ENCODE assay signal across 18 cellular contexts in the genomic region with DNA sequence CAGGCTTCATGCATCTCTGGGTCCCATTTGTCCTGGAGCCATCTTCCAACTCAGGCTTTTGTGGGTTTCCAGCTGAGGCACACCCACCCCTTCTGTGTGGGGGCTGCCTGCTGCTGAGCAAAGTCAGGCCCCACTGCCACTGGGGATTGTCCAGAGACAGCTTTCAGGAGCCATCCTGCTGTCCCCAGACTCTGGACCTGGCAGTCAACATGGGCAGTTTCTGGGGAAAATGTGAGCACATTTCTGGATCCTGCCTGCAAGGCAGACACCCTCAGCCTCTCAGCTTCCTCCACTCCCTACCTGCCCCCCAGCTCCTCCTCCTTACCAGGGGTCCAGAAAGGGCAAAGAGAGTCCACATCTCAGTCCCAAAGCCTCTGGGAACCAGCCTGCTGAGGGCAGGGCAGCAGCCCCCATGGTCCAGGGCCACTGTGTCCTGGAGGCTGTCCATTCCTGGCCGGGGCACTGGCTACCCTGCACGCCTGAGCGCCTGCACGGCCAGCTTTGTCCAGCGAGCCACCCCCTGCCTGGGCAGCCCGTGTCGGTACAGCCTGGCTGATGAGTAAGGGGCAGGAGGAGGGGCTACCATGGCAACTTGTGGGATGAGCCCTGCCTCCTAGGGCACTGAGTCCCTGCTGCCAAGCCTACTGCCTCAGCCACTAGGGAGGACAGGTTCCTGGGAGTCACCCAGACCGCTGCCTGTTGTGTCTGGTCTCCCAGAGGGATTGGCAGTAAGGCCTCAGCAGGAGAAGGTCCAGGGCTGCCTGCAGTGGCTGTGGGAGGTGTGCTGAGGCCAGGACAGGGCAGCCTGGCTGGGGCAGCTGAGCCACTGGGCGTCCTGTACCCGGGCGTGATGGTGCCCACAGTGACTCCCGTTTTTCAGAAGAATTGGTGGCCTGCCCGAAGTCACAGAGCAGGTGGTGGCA. TPM values are rescaled to one million over a fixed set of nuclear protein-coding genes. Genes with fewer than 3 reads are reported as not detected.
DNase-seq lines count a peak whose midpoint lies in the region; ATAC-seq, FAIRE-seq and TF ChIP-seq lines count a peak whose summit lies in the region.
"Had no signal": no experiment of that assay in that cellular context is flagged by ENCODE, and none has a peak within 500 bp of the region (broad histone marks: within the 10 kb centered on the region; RNA-seq: fewer than 3 reads in every experiment).

A gene with protein sequence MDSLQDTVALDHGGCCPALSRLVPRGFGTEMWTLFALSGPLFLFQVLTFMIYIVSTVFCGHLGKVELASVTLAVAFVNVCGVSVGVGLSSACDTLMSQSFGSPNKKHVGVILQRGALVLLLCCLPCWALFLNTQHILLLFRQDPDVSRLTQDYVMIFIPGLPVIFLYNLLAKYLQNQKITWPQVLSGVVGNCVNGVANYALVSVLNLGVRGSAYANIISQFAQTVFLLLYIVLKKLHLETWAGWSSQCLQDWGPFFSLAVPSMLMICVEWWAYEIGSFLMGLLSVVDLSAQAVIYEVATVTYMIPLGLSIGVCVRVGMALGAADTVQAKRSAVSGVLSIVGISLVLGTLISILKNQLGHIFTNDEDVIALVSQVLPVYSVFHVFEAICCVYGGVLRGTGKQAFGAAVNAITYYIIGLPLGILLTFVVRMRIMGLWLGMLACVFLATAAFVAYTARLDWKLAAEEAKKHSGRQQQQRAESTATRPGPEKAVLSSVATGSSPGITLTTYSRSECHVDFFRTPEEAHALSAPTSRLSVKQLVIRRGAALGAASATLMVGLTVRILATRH (minus strand): TSS at position 477 of the 923 bp plus-strand sequence. CDS start 29 bp downstream, at position 448.

- intact Hi-C loops in kidney (cut with DNase I), result no loop called here

- POLR2A ChIA-PET in SK-N-SH (lab: Yijun Ruan, JAX), result no interaction called here

- no peaks in the 10 kb centered on the region for H3K79me2 ChIP-seq in SK-N-SH (ENCODE audit: insufficient read depth)
- H3K79me2 ChIP-seq: parathyroid adenoma had no signal

- no peak for FAIRE-seq in kidney (lab: Jason Lieb, UNC)

- H4K20me1 ChIP-seq in SK-N-SH (ENCODE audit: insufficient read depth), result no peaks in the 10 kb centered on the region

- no peak within 1 kb of the TSS for H3K9ac ChIP-seq in SK-N-SH
- peak within 1 kb of the TSS in 1 of 2 donors; percentile 58 for H3K9ac ChIP-seq in kidney (ENCODE audit: low read length in 2 of 2)
- H3K9ac ChIP-seq: parathyroid adenoma had no signal

- H3F3A ChIP-seq in SK-N-SH (replicated peaks; ENCODE audit: insufficient read depth), result no peaks in the 10 kb centered on the region

- TF ChIP-seq EP300 in SK-N-SH (IDR thresholded peaks at IDR 0.05; ENCODE audit: borderline replicate concordance in 1 of 2, low read depth in 1 of 2, low read length in 1 of 2), result no peak

- H3K36me3 ChIP-seq in SK-N-SH (replicated peaks in 1 of 2; ENCODE audit: control insufficient read depth in 1 of 2, insufficient read depth in 2 of 2, low read length in 1 of 2), result no peaks in the 10 kb centered on the region
- no peaks in the 10 kb centered on the region for H3K36me3 ChIP-seq in kidney (ENCODE audit: control insufficient read depth in 1 of 2, insufficient read depth in 2 of 2, low read length in 2 of 2)
- H3K36me3 ChIP-seq: adrenal gland had no signal

- H3K9me2 ChIP-seq in SK-N-SH, result no peaks in the 10 kb centered on the region

- no peak within 1 kb of the TSS for H2AFZ ChIP-seq in SK-N-SH (ENCODE audit: low read depth)

- TF ChIP-seq CTCF in SK-N-SH (IDR thresholded peaks at IDR 0.05) (no peak), kidney (IDR thresholded peaks at IDR 0.05; ENCODE audit: borderline replicate concordance, extremely low read depth, insufficient read depth) (no peak)

- H3K4me1 ChIP-seq in SK-N-SH (ENCODE audit: control insufficient read depth in 1 of 2, insufficient read depth in 2 of 2, low read depth in 1 of 2, low read length in 1 of 2) (peaks cover 0 to 9% of the 10 kb centered on the region in 2 experiments; a peak in 1 of 4 replicates), kidney (ENCODE audit: control insufficient read depth in 1 of 2, insufficient read depth in 1 of 2, low read depth in 1 of 2, low read length in 2 of 2) (peaks cover 26 to 43% of the 10 kb centered on the region in 2 donors)

- H3K27me3 ChIP-seq in SK-N-SH (ENCODE audit: insufficient read depth), result no peaks in the 10 kb centered on the region
- H3K27me3 ChIP-seq: adrenal gland had no signal

- no peak for TF ChIP-seq RAD21 in SK-N-SH (IDR thresholded peaks at IDR 0.05; ENCODE audit: low read length)

- DNase-seq in HK-2 (ENCODE audit: unreplicated experiment) (peak; percentile 57), SK-N-SH (peak; percentile 64), kidney (peak; percentile 84), LoVo (ENCODE audit: low spot score) (no peak)
- DNase-seq: activated CD4-positive, alpha-beta T cell treated with anti-CD3 and anti-CD28 coated beads, Interleukin-2, amount 50 U/mL, for 1 hour; activated T-cell treated with anti-CD3 and anti-CD28 coated beads, Interleukin-2, amount 50 U/mL, for 72 hours; NCI-H1694; stimulated activated CD8-positive, alpha-beta memory T cell treated with anti-CD3 and anti-CD28 coated beads, Interleukin-4, amount 100 ng/mL, for 48 hours had no signal

- H3K4me3 ChIP-seq in SK-N-SH (ENCODE audit: low read depth in 2 of 2, low read length in 1 of 2) (no peak within 1 kb of the TSS), kidney (ENCODE audit: low read length in 2 of 2) (peak within 1 kb of the TSS; percentile 56 to 60), skin epidermis (peak within 1 kb of the TSS in 5 of 7 experiments; percentile 5 to 32 (median 15))
- H3K4me3 ChIP-seq: adrenal gland had no signal

- WGBS in SK-N-SH (ENCODE audit: low lambda C conversion rate), result 57% methylated on average over 5 of the region's 13 CpGs

- H3K4me2 ChIP-seq in SK-N-SH, result no peak within 1 kb of the TSS

- no peak within 1 kb of the TSS; a peak in 1 of 4 replicates for H3K27ac ChIP-seq in SK-N-SH (ENCODE audit: low read depth in 2 of 2, low read length in 1 of 2)
- H3K27ac ChIP-seq in kidney (ENCODE audit: low read depth in 2 of 2, low read length in 2 of 2), result peak within 1 kb of the TSS; percentile 80
- peak within 1 kb of the TSS in 18 of 21 experiments; percentile 6 to 86 (median 64) for H3K27ac ChIP-seq in skin epidermis
- H3K27ac ChIP-seq: adrenal gland, parathyroid adenoma had no signal

- CTCF ChIA-PET in SK-N-SH (lab: Yijun Ruan, JAX), result interaction anchor here (0.8 to 2.6 kb wide), 3 partner anchors 11 to 29 kb away, joined by 3 to 9 read pairs (median 8); no protein-coding TSS in a partner anchor

- ATAC-seq in HG03280 (IDR thresholded peaks at IDR 0.05; ENCODE audit: unreplicated experiment) (no peak), GM18867 (IDR thresholded peaks at IDR 0.05; ENCODE audit: unreplicated experiment) (no peak)
- ATAC-seq: activated T-cell treated with anti-CD3 and anti-CD28 coated beads, Interleukin-2, amount 50 U/mL, for 72 hours had no signal

- H3K9me3 ChIP-seq in SK-N-SH (no peaks in the 10 kb centered on the region), kidney (ENCODE audit: control insufficient read depth in 1 of 2, low read length in 2 of 2) (no peaks in the 10 kb centered on the region)
- H3K9me3 ChIP-seq: adrenal gland had no signal

TF ChIP-seq in SK-N-SH, 30 proteins besides CTCF, POLR2A, EP300 and RAD21:
- TF ChIP-seq, protein P1, sequence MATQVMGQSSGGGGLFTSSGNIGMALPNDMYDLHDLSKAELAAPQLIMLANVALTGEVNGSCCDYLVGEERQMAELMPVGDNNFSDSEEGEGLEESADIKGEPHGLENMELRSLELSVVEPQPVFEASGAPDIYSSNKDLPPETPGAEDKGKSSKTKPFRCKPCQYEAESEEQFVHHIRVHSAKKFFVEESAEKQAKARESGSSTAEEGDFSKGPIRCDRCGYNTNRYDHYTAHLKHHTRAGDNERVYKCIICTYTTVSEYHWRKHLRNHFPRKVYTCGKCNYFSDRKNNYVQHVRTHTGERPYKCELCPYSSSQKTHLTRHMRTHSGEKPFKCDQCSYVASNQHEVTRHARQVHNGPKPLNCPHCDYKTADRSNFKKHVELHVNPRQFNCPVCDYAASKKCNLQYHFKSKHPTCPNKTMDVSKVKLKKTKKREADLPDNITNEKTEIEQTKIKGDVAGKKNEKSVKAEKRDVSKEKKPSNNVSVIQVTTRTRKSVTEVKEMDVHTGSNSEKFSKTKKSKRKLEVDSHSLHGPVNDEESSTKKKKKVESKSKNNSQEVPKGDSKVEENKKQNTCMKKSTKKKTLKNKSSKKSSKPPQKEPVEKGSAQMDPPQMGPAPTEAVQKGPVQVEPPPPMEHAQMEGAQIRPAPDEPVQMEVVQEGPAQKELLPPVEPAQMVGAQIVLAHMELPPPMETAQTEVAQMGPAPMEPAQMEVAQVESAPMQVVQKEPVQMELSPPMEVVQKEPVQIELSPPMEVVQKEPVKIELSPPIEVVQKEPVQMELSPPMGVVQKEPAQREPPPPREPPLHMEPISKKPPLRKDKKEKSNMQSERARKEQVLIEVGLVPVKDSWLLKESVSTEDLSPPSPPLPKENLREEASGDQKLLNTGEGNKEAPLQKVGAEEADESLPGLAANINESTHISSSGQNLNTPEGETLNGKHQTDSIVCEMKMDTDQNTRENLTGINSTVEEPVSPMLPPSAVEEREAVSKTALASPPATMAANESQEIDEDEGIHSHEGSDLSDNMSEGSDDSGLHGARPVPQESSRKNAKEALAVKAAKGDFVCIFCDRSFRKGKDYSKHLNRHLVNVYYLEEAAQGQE (IDR thresholded peaks at IDR 0.05; ENCODE audit: low read depth, low read length), result no peak
- TF ChIP-seq GATA2 (CRISPR knock-in tag; IDR thresholded peaks at IDR 0.05), result no peak
TF ChIP-seq in SK-N-SH: peak in this region for 0.

RNA-seq across cellular contexts. Expression of the gene that starts here (rescaled TPM):
- polyA plus RNA-seq in SK-N-SH (2012; rRNA removed) (not detected in 2 replicates), kidney (ENCODE audit: insufficient read depth, low read depth, low replicate concordance) (61.5 TPM)
- polyA plus RNA-seq in SK-N-SH (2012; cell fraction: cytosol; rRNA removed), result not detected in 2 replicates
- polyA plus RNA-seq in SK-N-SH (2012; cell fraction: nucleus; rRNA removed), result not detected in 2 replicates
- 46.3 TPM for total RNA-seq in kidney
- total RNA-seq: activated T-cell treated with anti-CD3 and anti-CD28 coated beads, Interleukin-2, amount 50 U/mL, for 72 hours; CD4-positive, alpha-beta T cell; mononuclear cell; NCI-H460; T-helper 2 cell treated with Interferon-gamma antibody and Interleukin-4, amounts not matched to agents 100 ng/mL and 5 ng/mL, for 36 hours had no signal
- polyA plus RNA-seq: urinary bladder had no signal

Comparison
In these comparisons a context has a peak if more than half of its experiments do, and no peak if none do; other contexts are left out.
1. RNA of the gene that starts here (polyA plus RNA-seq): 61.5 TPM in kidney (single experiment); not detected in SK-N-SH; every median in the first group is over 10 times any median in the second.
2. Peak in DNase-seq in SK-N-SH; RNA of the gene not detected or under 1 TPM.
3. H3K27ac ChIP-seq: peak in kidney (2 of 2) and skin epidermis (18 of 21); none in SK-N-SH (0 of 2).
4. H3K4me3 ChIP-seq: peak in kidney (2 of 2) and skin epidermis (5 of 7); none in SK-N-SH (0 of 2).